8 cellular contexts compared by ENCODE assay signal in genomic region chr2:72137498-72138010, GRCh38. TPM values are rescaled to one million over a fixed set of nuclear protein-coding genes. Genes with fewer than 3 reads are reported as not detected.
DNase-seq lines count a peak whose midpoint lies in the region; ATAC-seq and TF ChIP-seq lines count a peak whose summit lies in the region.

No MANE protein-coding gene starts in this region.

- no peaks in the 10 kb centered on the region for H3K9me2 ChIP-seq in hepatocyte (replicated peaks; ENCODE audit: insufficient read depth)

- peaks cover 6% of the 10 kb centered on the region for H3K27me3 Mint-ChIP-seq in activated naive CD8-positive, alpha-beta T cell treated with anti-CD3 and anti-CD28 coated beads, Interleukin-2, amount 50 U/mL, for 24 hours

- H3K4me3 Mint-ChIP-seq in activated naive CD8-positive, alpha-beta T cell treated with anti-CD3 and anti-CD28 coated beads, Interleukin-2, amount 50 U/mL, for 24 hours: no peak overlapping the region

- 25% methylated on average over 10 of the region's 10 CpGs for WGBS in hepatocyte (ENCODE audit: low lambda C conversion rate, missing lambda C conversion rate)

- ATAC-seq in GM19452 (IDR thresholded peaks at IDR 0.05; ENCODE audit: unreplicated experiment) (peak; percentile 85), HG03469 (IDR thresholded peaks at IDR 0.05; ENCODE audit: unreplicated experiment) (peak; percentile 86)
- ATAC-seq in activated naive CD8-positive, alpha-beta T cell treated with anti-CD3 and anti-CD28 coated beads, Interleukin-2, amount 50 U/mL, for 24 hours: peak; percentile 58

- H2AFZ ChIP-seq in hepatocyte: no peak overlapping the region

- H3K4me3 ChIP-seq in hepatocyte: no peak overlapping the region

- H3K27ac ChIP-seq in hepatocyte: no peak overlapping the region

- no peak overlapping the region for H3K27ac Mint-ChIP-seq in activated naive CD8-positive, alpha-beta T cell treated with anti-CD3 and anti-CD28 coated beads, Interleukin-2, amount 50 U/mL, for 24 hours

- no peaks in the 10 kb centered on the region for H3K9me3 Mint-ChIP-seq in activated naive CD8-positive, alpha-beta T cell treated with anti-CD3 and anti-CD28 coated beads, Interleukin-2, amount 50 U/mL, for 24 hours

- H3K9me3 ChIP-seq in hepatocyte (ENCODE audit: low read depth): no peaks in the 10 kb centered on the region

- H3K36me3 Mint-ChIP-seq in activated naive CD8-positive, alpha-beta T cell treated with anti-CD3 and anti-CD28 coated beads, Interleukin-2, amount 50 U/mL, for 24 hours (ENCODE audit: low read depth): no peaks in the 10 kb centered on the region

- H4K20me1 ChIP-seq in hepatocyte (ENCODE audit: insufficient read depth, poor library complexity, severe bottlenecking): no peaks in the 10 kb centered on the region

- H3K27me3 ChIP-seq in hepatocyte: peaks cover 6% of the 10 kb centered on the region

- DNase-seq in DMS53 (lab: John Stamatoyannopoulos, UW) (peak; percentile 75), SW480 (ENCODE audit: low spot score) (peak; percentile 46), hepatocyte (ENCODE audit: low spot score) (peak; percentile 66), occipital lobe (lab: John Stamatoyannopoulos, UW) (no peak)
- DNase-seq in activated naive CD8-positive, alpha-beta T cell treated with anti-CD3 and anti-CD28 coated beads, Interleukin-2, amount 50 U/mL, for 24 hours: peak; percentile 79
- DNase-seq in stimulated activated CD4-positive, alpha-beta T cell treated with anti-CD3 and anti-CD28 coated beads, Interleukin-15, amount 100 ng/mL, for 24 hours: peak; percentile 77

- TF ChIP-seq CTCF in hepatocyte (IDR thresholded peaks at IDR 0.05; ENCODE audit: poor library complexity): peak; percentile 86

- H3K4me2 ChIP-seq in hepatocyte: no peak overlapping the region

- no peaks in the 10 kb centered on the region for H3K4me1 Mint-ChIP-seq in activated naive CD8-positive, alpha-beta T cell treated with anti-CD3 and anti-CD28 coated beads, Interleukin-2, amount 50 U/mL, for 24 hours

- H3K36me3 ChIP-seq in hepatocyte (replicated peaks; ENCODE audit: insufficient read depth, low read depth): no peaks in the 10 kb centered on the region

- H3K79me2 ChIP-seq in hepatocyte: no peaks in the 10 kb centered on the region

- peaks cover under 1% of the 10 kb centered on the region for H3K4me1 ChIP-seq in hepatocyte (ENCODE audit: insufficient read depth)

RNA-seq across cellular contexts. Expression of gene CYP26B1, which starts 10.1 kb away (rescaled TPM):
- total RNA-seq in hepatocyte (5.2 and 6.5 TPM in 2 replicates), occipital lobe (3.1 TPM)
- polyA plus RNA-seq in hepatocyte: 2.3 and 3.9 TPM in 2 replicates
